1 cellular context compared by ENCODE assay signal in genomic region chr1:108643492-108644333, GRCh38.
TF ChIP-seq lines count a peak whose summit lies in the region.

No MANE protein-coding gene starts in this region.

TF ChIP-seq in HEK293, 187 proteins besides CTCF, POLR2A, EP300 and RAD21 (continued from another document):
- TF ChIP-seq ZNF654 (tag by site-specific recombination; IDR thresholded peaks at IDR 0.05; ENCODE audit: low read depth) (peak; percentile 85), ZNF561 (tag by site-specific recombination; IDR thresholded peaks at IDR 0.05; ENCODE audit: borderline replicate concordance) (no peak), YY1 (tag by site-specific recombination; IDR thresholded peaks at IDR 0.05) (no peak), PRDM4 (tag by site-specific recombination; IDR thresholded peaks at IDR 0.05) (no peak), HOXD13 (CRISPR knock-in tag; IDR thresholded peaks at IDR 0.05; ENCODE audit: borderline replicate concordance) (no peak), ZNF692 (tag by site-specific recombination; IDR thresholded peaks at IDR 0.05) (no peak), ZNF580 (tag by site-specific recombination; IDR thresholded peaks at IDR 0.05) (no peak)
